39 cellular contexts compared by ENCODE assay signal in the genomic region with DNA sequence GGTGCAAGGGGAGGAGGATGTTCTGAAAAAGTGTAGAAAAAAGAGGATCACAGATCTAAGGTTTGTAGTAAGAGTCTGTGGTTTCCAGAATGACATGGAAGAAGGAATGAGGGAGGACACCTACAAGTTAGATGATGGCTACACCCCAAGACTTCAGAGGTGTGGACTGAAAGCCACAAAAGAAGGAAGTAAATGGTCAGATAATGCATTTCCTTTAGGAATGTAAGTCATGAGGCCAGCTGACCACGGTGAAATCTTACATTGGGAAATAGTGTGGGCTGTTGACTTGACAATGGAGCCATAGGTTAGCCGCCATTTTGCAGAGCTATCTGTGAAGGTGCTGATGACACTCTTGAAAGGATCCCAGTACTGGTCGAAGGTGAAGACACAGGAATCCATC. TPM values are rescaled to one million over a fixed set of nuclear protein-coding genes. Genes with fewer than 3 reads are reported as not detected.
"Had no signal": no experiment of that assay in that cellular context is flagged by ENCODE, and none has a peak within 500 bp of the region (broad histone marks: within the 10 kb centered on the region; RNA-seq: fewer than 3 reads in every experiment).

No MANE protein-coding gene starts in this region.

- H3K27ac Mint-ChIP-seq: activated CD4-positive, alpha-beta memory T cell treated with anti-CD3 and anti-CD28 coated beads, Interleukin-2, amount 10 ng/mL, durations not matched to agents 7 days and 5 days; activated CD4-positive, alpha-beta T cell treated with anti-CD3 and anti-CD28 coated beads, Interleukin-2, amount 10 ng/mL, durations not matched to agents 24 days and 14 days; activated T-cell treated with anti-CD3 and anti-CD28 coated beads, Interleukin-2, amount 50 U/mL, for 24 hours; activated T-helper 17 cell treated with anti-CD3 and anti-CD28 coated beads, Interleukin-2, amount 50 U/mL, for 72 hours; nephron; progenitor cell of endocrine pancreas; T-helper 1 cell treated with Interleukin-12 subunit alpha and Interleukin-12 subunit beta and Interleukin-4 antibody, amounts not matched to agents 30 μg/mL and 1 μg/mL, for 36 hours; type B pancreatic cell had no signal

- H3K4me3 Mint-ChIP-seq: activated CD4-positive, alpha-beta memory T cell treated with anti-CD3 and anti-CD28 coated beads, Interleukin-2, amount 10 ng/mL, durations not matched to agents 7 days and 5 days; activated CD4-positive, alpha-beta T cell treated with anti-CD3 and anti-CD28 coated beads, Interleukin-2, amount 10 ng/mL, durations not matched to agents 24 days and 14 days; activated T-cell treated with anti-CD3 and anti-CD28 coated beads, Interleukin-2, amount 50 U/mL, for 24 hours; activated T-helper 17 cell treated with anti-CD3 and anti-CD28 coated beads, Interleukin-2, amount 50 U/mL, for 72 hours; central memory CD8-positive, alpha-beta T cell; nephron; T-helper 1 cell treated with Interleukin-12 subunit alpha and Interleukin-12 subunit beta and Interleukin-4 antibody, amounts not matched to agents 30 μg/mL and 1 μg/mL, for 36 hours; type B pancreatic cell had no signal

- H3K36me3 ChIP-seq: heart right ventricle, neutrophil, ovary, thoracic aorta, uterus had no signal

- H3K36me3 Mint-ChIP-seq: type B pancreatic cell had no signal

- H3K9me3 Mint-ChIP-seq: activated CD4-positive, alpha-beta T cell treated with anti-CD3 and anti-CD28 coated beads, Interleukin-2, amount 10 ng/mL, durations not matched to agents 24 days and 14 days; activated T-cell treated with anti-CD3 and anti-CD28 coated beads, Interleukin-2, amount 50 U/mL, for 24 hours; activated T-helper 17 cell treated with anti-CD3 and anti-CD28 coated beads, Interleukin-2, amount 50 U/mL, for 72 hours; central memory CD8-positive, alpha-beta T cell; T-helper 1 cell treated with Interleukin-12 subunit alpha and Interleukin-12 subunit beta and Interleukin-4 antibody, amounts not matched to agents 30 μg/mL and 1 μg/mL, for 36 hours; type B pancreatic cell had no signal

- H3K4me3 ChIP-seq: heart right ventricle, mucosa of descending colon, ovary, skin epidermis, thoracic aorta, uterus had no signal

- H3K9me3 ChIP-seq: mucosa of descending colon, neutrophil, ovary, thoracic aorta, uterus had no signal

- DNase-seq: activated CD4-positive, alpha-beta memory T cell treated with anti-CD3 and anti-CD28 coated beads, Interleukin-2, amount 10 ng/mL, durations not matched to agents 7 days and 5 days; activated CD4-positive, alpha-beta T cell treated with anti-CD3 and anti-CD28 coated beads, Interleukin-2, amount 10 ng/mL, durations not matched to agents 24 days and 14 days; activated CD8-positive, alpha-beta memory T cell treated with anti-CD3 and anti-CD28 coated beads, Interleukin-2, amount 50 U/mL, for 48 hours; activated gamma-delta T cell treated with Interleukin-2 at 50 U/mL for 16 hours; activated naive CD4-positive, alpha-beta T cell treated with anti-CD3 and anti-CD28 coated beads, Interleukin-2, amount 50 U/mL, for 16 hours; activated T-cell treated with anti-CD3 and anti-CD28 coated beads, Interleukin-2, amount 50 U/mL, for 24 hours; anterior cingulate cortex; dermis blood vessel endothelial cell; effector CD4-positive, alpha-beta T cell; foreskin fibroblast; heart right ventricle; left cardiac atrium; left ventricle myocardium superior; mucosa of descending colon; ovary; retina; stimulated activated CD4-positive, alpha-beta T cell treated with anti-CD3 and anti-CD28 coated beads, Interleukin-12 subunit alpha, Interleukin-12 subunit beta, amount 100 ng/mL, for 4 hours; stimulated activated CD4-positive, alpha-beta T cell treated with anti-CD3 and anti-CD28 coated beads, Interleukin-4, amount 100 ng/mL, for 1 hour; stimulated activated naive CD8-positive, alpha-beta T cell treated with anti-CD3 and anti-CD28 coated beads, Interleukin-15, Interleukin-2, amounts not matched to agents 100 U/mL and 50 U/mL, for 24 hours; T-helper 9 cell; uterus had no signal

- ATAC-seq: activated CD4-positive, CD25-positive, alpha-beta regulatory T cell treated with anti-CD3 and anti-CD28 coated beads, Interleukin-2, amount 50 U/mL, for 24 hours; activated T-helper 17 cell treated with anti-CD3 and anti-CD28 coated beads, Interleukin-2, amount 50 U/mL, for 72 hours; heart right ventricle; left cardiac atrium; left ventricle myocardium superior; mucosa of descending colon; sciatic nerve; stimulated activated naive CD8-positive, alpha-beta T cell treated with anti-CD3 and anti-CD28 coated beads, Interleukin-15, Interleukin-2, amounts not matched to agents 100 U/mL and 50 U/mL, for 24 hours had no signal

- FAIRE-seq: bronchial epithelial cell, colon, islet of Langerhans, TTC549 had no signal

- H3K4me1 Mint-ChIP-seq: nephron had no signal

- H3K4me1 ChIP-seq: heart right ventricle, uterus had no signal

- H3K27me3 Mint-ChIP-seq: activated T-cell treated with anti-CD3 and anti-CD28 coated beads, Interleukin-2, amount 50 U/mL, for 24 hours; central memory CD8-positive, alpha-beta T cell; progenitor cell of endocrine pancreas; type B pancreatic cell had no signal

- H3K27ac ChIP-seq: heart right ventricle, neutrophil, ovary, skin epidermis, thoracic aorta, uterus, VCaP had no signal

- H3K27me3 ChIP-seq: neutrophil, ovary, uterus had no signal

RNA-seq across cellular contexts. Expression of a gene that starts 26.6 kb away (rescaled TPM):
- total RNA-seq: activated CD4-positive, alpha-beta memory T cell treated with anti-CD3 and anti-CD28 coated beads, Interleukin-2, amount 10 ng/mL, durations not matched to agents 7 days and 5 days; activated CD4-positive, alpha-beta T cell treated with anti-CD3 and anti-CD28 coated beads, Interleukin-2, amount 10 ng/mL, durations not matched to agents 24 days and 14 days; activated T-helper 17 cell treated with anti-CD3 and anti-CD28 coated beads, Interleukin-2, amount 50 U/mL, for 72 hours; dermis blood vessel endothelial cell; heart right ventricle; left cardiac atrium; left ventricle myocardium superior; lung microvascular endothelial cell; mesenteric fat pad; mucosa of descending colon; ovary; progenitor cell of endocrine pancreas; thoracic aorta had no signal
- polyA plus RNA-seq: heart right ventricle, ovary had no signal
